ENCODE assay signal across 7 cellular contexts in genomic region chr11:27718853-27719574, GRCh38. TPM values are rescaled to one million over a fixed set of nuclear protein-coding genes. Genes with fewer than 3 reads are reported as not detected.
DNase-seq lines count a peak whose midpoint lies in the region; ATAC-seq and TF ChIP-seq lines count a peak whose summit lies in the region.

No MANE protein-coding gene starts in this region.

- H3K4me3 ChIP-seq in HUES64 (ENCODE audit: low read length) (peak overlapping the region; percentile 82), adrenal gland (peak overlapping the region in 2 of 4 donors; percentile 26 to 57), iPS-15b (ENCODE audit: low read depth, low read length) (peak overlapping the region; percentile 72)

- H3K27me3 ChIP-seq in HUES64 (ENCODE audit: insufficient read depth, low read length) (peaks cover 51% of the 10 kb centered on the region), adrenal gland (peaks cover 44% of the 10 kb centered on the region), iPS-15b (ENCODE audit: control insufficient read depth, insufficient read depth, low read length) (peaks cover 31% of the 10 kb centered on the region)

- no peak for TF ChIP-seq CTCF in adrenal gland (IDR thresholded peaks at IDR 0.05)

- peaks cover 24% of the 10 kb centered on the region for H3K4me1 ChIP-seq in HUES64 (ENCODE audit: insufficient read depth, low read length)
- H3K4me1 ChIP-seq in adrenal gland (replicated peaks in 1 of 2) = peaks cover 19 to 21% of the 10 kb centered on the region in 2 donors
- peaks cover 10% of the 10 kb centered on the region for H3K4me1 ChIP-seq in iPS-15b (ENCODE audit: control insufficient read depth, insufficient read depth, low read length)

- H3K9ac ChIP-seq in HUES64 (ENCODE audit: low read depth, low read length) = peak overlapping the region; percentile 89
- peak overlapping the region; percentile 77 for H3K9ac ChIP-seq in iPS-15b (ENCODE audit: low read depth, low read length)

- WGBS in HUES64 = under 1% methylated on average over 57 of the region's 57 CpGs
- WGBS in adrenal gland, 4 donors = 0 to 2% (median 1%) methylated on average over 10 to 57 of the region's 57 CpGs

- no peaks in the 10 kb centered on the region for H3K9me3 ChIP-seq in HUES64 (ENCODE audit: insufficient read depth, low read depth, low read length)
- no peaks in the 10 kb centered on the region for H3K9me3 ChIP-seq in adrenal gland (replicated peaks in 1 of 3)
- no peaks in the 10 kb centered on the region for H3K9me3 ChIP-seq in iPS-15b (ENCODE audit: control insufficient read depth, insufficient read depth, low read length)

- H3K36me3 ChIP-seq in HUES64 (ENCODE audit: insufficient read depth, low read length) (no peaks in the 10 kb centered on the region), adrenal gland (replicated peaks in 1 of 2) (no peaks in the 10 kb centered on the region), iPS-15b (ENCODE audit: control insufficient read depth, insufficient read depth, low read length) (no peaks in the 10 kb centered on the region)

- no peak for TF ChIP-seq POLR2A in adrenal gland (IDR thresholded peaks at IDR 0.05)

- peak in 6 of 7 donors; percentile 31 to 53 (median 48) for DNase-seq in adrenal gland
- DNase-seq in NCI-H510A treated with DMSO at 0.1 percent for 48 hours (lab: John Stamatoyannopoulos, UW) = no peak
- DNase-seq in inferior parietal cortex (ENCODE audit: extremely low spot score) = no peak

- H3K27ac ChIP-seq in HUES64 (ENCODE audit: low read depth, low read length) (peak overlapping the region; percentile 98), adrenal gland (peak overlapping the region in 1 of 5 donors; percentile 30), temporal lobe (ENCODE audit: low read depth, low read length) (peak overlapping the region; percentile 19)

- no peak for ATAC-seq in HG03521 (IDR thresholded peaks at IDR 0.05; ENCODE audit: unreplicated experiment)

- intact Hi-C loops in adrenal gland (cut with DNase I) = no loop called here

RNA-seq across cellular contexts. Expression of gene BDNF, which starts 18.8 kb away (rescaled TPM):
- 1.00 TPM for polyA plus RNA-seq in HUES64 (2013, experiment 1 of 2)
- 1.2 TPM for polyA plus RNA-seq in HUES64 (2013, experiment 2 of 2)
- total RNA-seq in adrenal gland (under 1 TPM in 6 of 8 donors, not detected in 2; under 0.01 to 0.42 (median 0.20) TPM), temporal lobe (5.2 TPM)
- under 1 TPM; 0.08 to 0.31 (median 0.24) TPM for polyA plus RNA-seq in adrenal gland

Comparison
In these comparisons a context has a peak if more than half of its experiments do, and no peak if none do; other contexts are left out.
1. DNase-seq: peak in adrenal gland (6 of 7); none in NCI-H510A treated with DMSO at 0.1 percent for 48 hours (single experiment) and inferior parietal cortex (single experiment).